In the genomic region with DNA sequence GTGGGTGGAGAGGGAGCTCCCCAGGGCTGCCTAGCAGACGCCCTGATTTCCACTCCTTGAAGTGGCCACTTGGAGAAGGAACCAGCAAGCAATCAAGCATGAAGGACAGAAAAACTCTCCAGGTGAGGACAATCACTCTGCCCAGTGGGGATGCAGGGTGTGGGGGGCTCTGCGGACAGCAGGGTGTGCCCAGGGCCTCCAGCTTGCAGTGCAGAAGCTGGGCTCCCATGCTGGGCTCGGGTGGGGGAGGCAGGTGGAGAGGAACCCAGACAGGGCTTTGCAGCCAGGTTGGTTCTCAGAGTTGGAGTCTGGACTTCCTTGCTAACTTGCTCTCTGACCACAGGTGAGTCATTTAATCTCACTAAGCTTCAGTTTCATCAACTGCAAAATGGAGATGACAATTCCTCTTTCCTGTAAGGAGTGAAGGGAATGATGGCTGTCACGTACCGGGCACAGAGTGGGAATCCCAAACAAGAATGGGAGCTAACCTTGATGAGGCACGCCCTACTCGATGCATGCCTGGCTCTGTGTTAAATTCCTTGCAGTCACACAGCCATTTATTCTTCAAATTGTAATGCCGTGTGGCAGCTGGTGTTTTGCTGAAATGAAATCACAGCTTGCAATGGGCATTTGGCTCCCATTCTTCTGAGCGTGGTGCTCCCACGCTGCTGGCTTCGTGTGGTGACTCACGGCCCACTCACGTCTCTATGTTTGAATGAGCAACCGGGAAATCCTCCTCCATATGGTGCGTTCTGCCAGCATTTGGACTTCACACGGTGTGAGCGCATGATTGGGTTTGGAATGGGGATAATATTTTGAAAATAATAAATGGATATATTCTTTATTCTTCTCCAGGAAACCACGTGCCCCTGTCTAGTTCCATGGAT, we compare ENCODE assay signal across 14 cellular contexts.
DNase-seq lines count a peak whose midpoint lies in the region; ATAC-seq, FAIRE-seq and TF ChIP-seq lines count a peak whose summit lies in the region.
"Had no signal": no experiment of that assay in that cellular context is flagged by ENCODE, and none has a peak within 500 bp of the region (broad histone marks: within the 10 kb centered on the region; RNA-seq: fewer than 3 reads in every experiment).

No MANE protein-coding gene starts in this region.

- TF ChIP-seq CTCF in fibroblast of mammary gland (conservative IDR thresholded peaks at IDR 0.05; ENCODE audit: control insufficient read depth, insufficient read depth, low read depth, low read length), result no peak
- TF ChIP-seq CTCF in suprapubic skin (IDR thresholded peaks at IDR 0.05), result no peak

- H3K4me3 ChIP-seq in fibroblast of mammary gland (ENCODE audit: control insufficient read depth, low read depth, low read length) (no peak overlapping the region), suprapubic skin (no peak overlapping the region)
- H3K4me3 ChIP-seq: Peyer's patch had no signal

- no peak overlapping the region for H3K27ac ChIP-seq in suprapubic skin
- H3K27ac ChIP-seq: Peyer's patch had no signal

- TF ChIP-seq POLR2A in suprapubic skin (IDR thresholded peaks at IDR 0.05), result no peak

- H3K9me3 ChIP-seq in suprapubic skin, result no peaks in the 10 kb centered on the region
- H3K9me3 ChIP-seq: Peyer's patch had no signal

- peak; percentile 62 for FAIRE-seq in RCC 7860 (lab: Jason Lieb, UNC)

- WGBS in suprapubic skin, result 34% methylated on average over 16 of the region's 18 CpGs

- no peak for ATAC-seq in HG03520 (IDR thresholded peaks at IDR 0.05; ENCODE audit: unreplicated experiment)
- ATAC-seq: activated T-cell treated with anti-CD3 and anti-CD28 coated beads, Interleukin-2, amount 50 U/mL, for 72 hours had no signal

- no peaks in the 10 kb centered on the region for H3K36me3 ChIP-seq in suprapubic skin
- H3K36me3 ChIP-seq: Peyer's patch had no signal

- peak; percentile 34 for DNase-seq in activated CD8-positive, alpha-beta memory T cell treated with anti-CD3 and anti-CD28 coated beads, Interleukin-2, amount 50 U/mL, for 48 hours
- DNase-seq in activated CD8-positive, alpha-beta memory T cell treated with anti-CD3 and anti-CD28 coated beads, Interleukin-2, amount 50 U/mL, for 4 hours, result no peak
- peak; percentile 45 for DNase-seq in RCC 7860 (ENCODE audit: low spot score)
- DNase-seq in fibroblast of mammary gland (ENCODE audit: low read depth), result peak; percentile 21
- no peak for DNase-seq in NOMO-1 treated with DMSO at 0.1 percent for 48 hours (lab: John Stamatoyannopoulos, UW; ENCODE audit: unreplicated experiment)
- DNase-seq in suprapubic skin (ENCODE audit: low spot score in 2 of 2), result no peak
- DNase-seq in epidermal melanocyte (ENCODE audit: insufficient read length, low spot score), result no peak
- DNase-seq: activated CD4-positive, alpha-beta T cell treated with anti-CD3 and anti-CD28 coated beads for 4 hours; activated T-cell treated with anti-CD3 and anti-CD28 coated beads, Interleukin-2, amount 50 U/mL, for 72 hours; foreskin fibroblast; NCI-H1930; T-helper 2 cell had no signal

- H3K4me1 ChIP-seq in suprapubic skin, result no peaks in the 10 kb centered on the region
- H3K4me1 ChIP-seq: Peyer's patch had no signal

- TF ChIP-seq EP300 in suprapubic skin (IDR thresholded peaks at IDR 0.05), result no peak

- H3K27me3 ChIP-seq in suprapubic skin, result peaks cover 16% of the 10 kb centered on the region
- H3K27me3 ChIP-seq: Peyer's patch had no signal

Comparison
In these comparisons a context has a peak if more than half of its experiments do, and no peak if none do; other contexts are left out.
1. DNase-seq: peak in activated CD8-positive, alpha-beta memory T cell treated with anti-CD3 and anti-CD28 coated beads, Interleukin-2, amount 50 U/mL, for 48 hours (single experiment), RCC 7860 (single experiment) and fibroblast of mammary gland (single experiment); none in activated CD8-positive, alpha-beta memory T cell treated with anti-CD3 and anti-CD28 coated beads, Interleukin-2, amount 50 U/mL, for 4 hours (single experiment), NOMO-1 treated with DMSO at 0.1 percent for 48 hours (single experiment), suprapubic skin (0 of 2) and epidermal melanocyte (single experiment).